20 cellular contexts compared by ENCODE assay signal in the genomic region with DNA sequence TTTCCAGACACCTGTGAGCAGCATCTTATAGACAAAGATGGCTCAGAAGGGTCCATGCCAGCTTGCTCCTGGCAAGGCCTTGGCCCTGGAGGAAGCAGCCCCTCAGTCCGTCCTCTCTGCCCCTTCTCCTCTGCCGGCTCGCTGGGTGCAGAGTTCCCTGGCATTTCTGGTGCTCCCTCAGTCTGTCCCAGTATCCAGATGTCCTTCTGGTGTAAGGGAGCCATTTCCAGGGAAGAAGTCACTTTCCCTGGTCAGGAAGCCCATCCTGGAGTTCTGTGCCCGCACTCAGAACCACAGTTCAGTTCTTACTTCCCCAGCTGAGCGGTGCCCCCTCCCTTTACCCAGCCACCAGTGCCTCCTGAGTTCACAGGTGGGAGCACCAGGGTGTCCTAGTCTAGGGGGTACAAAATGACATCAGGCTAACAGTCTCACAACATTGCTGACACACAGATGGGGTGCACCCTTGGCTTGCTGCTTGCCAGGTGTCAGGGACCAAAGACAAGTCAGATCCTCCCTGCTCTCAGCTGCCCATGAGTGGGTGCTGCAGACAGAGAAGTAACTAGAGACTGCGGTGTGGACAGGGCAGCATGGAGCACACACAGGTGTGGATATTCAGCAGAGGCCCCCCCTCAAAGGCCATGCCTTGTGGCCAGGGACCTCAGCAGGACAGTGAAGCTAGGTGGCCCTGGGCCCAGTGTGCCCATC.
DNase-seq lines count a peak whose midpoint lies in the region; ATAC-seq and TF ChIP-seq lines count a peak whose summit lies in the region.
"Had no signal": no experiment of that assay in that cellular context is flagged by ENCODE, and none has a peak within 500 bp of the region (broad histone marks: within the 10 kb centered on the region; RNA-seq: fewer than 3 reads in every experiment).

No MANE protein-coding gene starts in this region.

- no peak overlapping the region for H4K5ac ChIP-seq in IMR-90 (ENCODE audit: low read depth, low read length)

- CTCF ChIA-PET in IMR-90 (lab: Yijun Ruan, JAX), result no interaction called here

- no peaks in the 10 kb centered on the region for H4K20me1 ChIP-seq in IMR-90 (ENCODE audit: insufficient read depth, low read length)

- H3K14ac ChIP-seq in IMR-90 (replicated peaks; ENCODE audit: low read depth, low read length) (no peak overlapping the region), neuronal stem cell (ENCODE audit: low read length) (no peak overlapping the region)

- no peak overlapping the region for H3K56ac ChIP-seq in IMR-90 (ENCODE audit: extremely low read depth, insufficient read depth, low read length)

- H2BK5ac ChIP-seq in IMR-90 (ENCODE audit: low read depth, low read length, poor library complexity, severe bottlenecking) (no peak overlapping the region), neuronal stem cell (ENCODE audit: low read length) (no peak overlapping the region)

- TF ChIP-seq POLR2A in IMR-90 (IDR thresholded peaks at IDR 0.05; ENCODE audit: low read depth, low read length), result no peak

- no peaks in the 10 kb centered on the region for H3K9me3 ChIP-seq in left ventricle myocardium inferior (replicated peaks)
- H3K9me3 ChIP-seq in IMR-90 (ENCODE audit: control insufficient read depth, insufficient read depth, low read length), result peaks cover 23% of the 10 kb centered on the region
- peaks cover 0 to 6% of the 10 kb centered on the region in 2 donors for H3K9me3 ChIP-seq in neuronal stem cell (replicated peaks in 1 of 2; ENCODE audit: control insufficient read depth in 2 of 2, insufficient read depth in 1 of 2, low read depth in 1 of 2, low read length in 2 of 2)
- H3K9me3 ChIP-seq in tibial artery, result no peaks in the 10 kb centered on the region
- H3K9me3 ChIP-seq: A549, SJSA1 had no signal

- H3K18ac ChIP-seq in IMR-90 (ENCODE audit: low read depth, low read length) (no peak overlapping the region), neuronal stem cell (ENCODE audit: low read length) (peak overlapping the region; percentile 25)

- H3K27me3 ChIP-seq in left ventricle myocardium inferior (ENCODE audit: low read depth), result peaks cover 54% of the 10 kb centered on the region
- H3K27me3 ChIP-seq in IMR-90 (ENCODE audit: control insufficient read depth, insufficient read depth, low read length), result no peaks in the 10 kb centered on the region
- peaks cover 0 to 19% (median 0%) of the 10 kb centered on the region in 3 experiments for H3K27me3 ChIP-seq in neuronal stem cell (ENCODE audit: control insufficient read depth in 3 of 3, insufficient read depth in 3 of 3, low read depth in 1 of 3, low read length in 3 of 3)
- H3K27me3 ChIP-seq in tibial artery, result peaks cover 0 to 14% of the 10 kb centered on the region in 2 donors

- H2BK12ac ChIP-seq in neuronal stem cell (ENCODE audit: low read length), result no peak overlapping the region

- H3K4me2 ChIP-seq in IMR-90 (ENCODE audit: low read depth, low read length) (no peak overlapping the region), neuronal stem cell (ENCODE audit: insufficient read depth, low read length, poor library complexity, severe bottlenecking) (no peak overlapping the region)
- H3K4me2 ChIP-seq: A549 had no signal

- H2AFZ ChIP-seq in IMR-90 (replicated peaks; ENCODE audit: low read length, poor library complexity) (peak overlapping the region; percentile 43), neuronal stem cell (ENCODE audit: low read length) (no peak overlapping the region)

- dilution Hi-C loops in IMR-90 (cut with HindIII; ENCODE audit: low sequenced_read_pairs, unreplicated experiment), result no loop called here

- DNase-seq in cardiac septum (ENCODE audit: low spot score) (peak; percentile 74), left ventricle myocardium inferior (no peak), IMR-90 (no peak), neuronal stem cell (ENCODE audit: low spot score) (no peak), tibial artery (peak; percentile 7 to 46), GF-D8 (lab: John Stamatoyannopoulos, UW) (no peak)
- DNase-seq: C1 segment of cervical spinal cord; CD8-positive, alpha-beta memory T cell; DMS53; EL; Karpas-422; NCI-H1417 treated with DMSO at 0.1 percent for 48 hours; NCI-H1930; NCI-H345; NCI-H524 treated with DMSO at 0.1 percent for 48 hours; PC-3 had no signal

- ATAC-seq in IMR-90 (ENCODE audit: low read depth) (no peak), GM21619 (IDR thresholded peaks at IDR 0.05; ENCODE audit: unreplicated experiment) (no peak), GM18867 (IDR thresholded peaks at IDR 0.05; ENCODE audit: unreplicated experiment) (no peak)
- ATAC-seq: A549, PC-3 had no signal

- H3K4ac ChIP-seq in IMR-90 (ENCODE audit: low read depth, low read length) (no peak overlapping the region), neuronal stem cell (ENCODE audit: low read length) (no peak overlapping the region)

- no TSS peak for BruUV-seq in IMR-90 (replicated peaks; lab: Mats Ljungman, UMichigan)

- H3K4me1 ChIP-seq in left ventricle myocardium inferior, result no peaks in the 10 kb centered on the region
- H3K4me1 ChIP-seq in IMR-90 (ENCODE audit: control insufficient read depth, insufficient read depth, low read length), result no peaks in the 10 kb centered on the region
- H3K4me1 ChIP-seq in neuronal stem cell (ENCODE audit: control insufficient read depth in 2 of 2, insufficient read depth in 1 of 2, low read depth in 1 of 2, low read length in 2 of 2), result peaks cover 3 to 4% of the 10 kb centered on the region in 2 donors
- no peaks in the 10 kb centered on the region for H3K4me1 ChIP-seq in tibial artery
- H3K4me1 ChIP-seq: A549, SJSA1 had no signal

- intact Hi-C loops in cardiac septum (cut with DNase I), result no loop called here
- intact Hi-C loops in left ventricle myocardium inferior (cut with micrococcal nuclease), result no loop called here
- intact Hi-C loops in IMR-90 (cut with micrococcal nuclease), result no loop called here
- intact Hi-C loops in tibial artery (cut with DNase I; ENCODE audit: low total_unique reads), result no loop called here

- no peak overlapping the region for H2BK20ac ChIP-seq in IMR-90 (ENCODE audit: low read depth, low read length)

- H3K79me1 ChIP-seq in IMR-90 (ENCODE audit: low read depth in 1 of 2, low read length in 2 of 2), result no peaks in the 10 kb centered on the region
- no peaks in the 10 kb centered on the region for H3K79me1 ChIP-seq in neuronal stem cell (ENCODE audit: low read depth, low read length)

- no peaks in the 10 kb centered on the region for H3K9me1 ChIP-seq in IMR-90 (ENCODE audit: insufficient read depth, low read length)

- H4K8ac ChIP-seq in IMR-90 (ENCODE audit: low read depth in 2 of 2, low read length in 2 of 2), result no peak overlapping the region
- H4K8ac ChIP-seq in neuronal stem cell (ENCODE audit: low read depth, low read length), result no peak overlapping the region

- H3K36me3 ChIP-seq in left ventricle myocardium inferior (no peaks in the 10 kb centered on the region), IMR-90 (ENCODE audit: control insufficient read depth, insufficient read depth, low read length) (no peaks in the 10 kb centered on the region), neuronal stem cell (replicated peaks in 1 of 2; ENCODE audit: control insufficient read depth in 2 of 2, insufficient read depth in 2 of 2, low read length in 2 of 2) (no peaks in the 10 kb centered on the region), tibial artery (no peaks in the 10 kb centered on the region)
- H3K36me3 ChIP-seq: SJSA1 had no signal

- H3K23ac ChIP-seq in IMR-90 (ENCODE audit: low read depth, low read length) (no peak overlapping the region), neuronal stem cell (ENCODE audit: low read depth, low read length, poor library complexity) (peak overlapping the region; percentile 52)

- H2AK9ac ChIP-seq in IMR-90 (replicated peaks; ENCODE audit: low read depth, low read length, poor library complexity), result no peak overlapping the region

- no CpG with 5 or more reads among the region's 6 CpGs for WGBS in IMR-90 (ENCODE audit: extremely low coverage in 2 of 2, insufficient read length in 1 of 2), 2 experiments
- WGBS in neuronal stem cell (ENCODE audit: extremely low coverage in 2 of 2, insufficient read length in 2 of 2, insufficient replicate concordance in 1 of 2), 2 donors, result no CpG with 5 or more reads among the region's 6 CpGs

- in situ Hi-C loops in IMR-90 (cut with MboI; ENCODE audit: low sequenced_read_pairs), result no loop called here

- H2AK5ac ChIP-seq in IMR-90 (ENCODE audit: low read depth, low read length) (no peak overlapping the region), neuronal stem cell (ENCODE audit: low read depth, low read length) (peak overlapping the region; percentile 47)

- no peak overlapping the region for H3K27ac ChIP-seq in left ventricle myocardium inferior (replicated peaks)
- H3K27ac ChIP-seq in IMR-90 (ENCODE audit: insufficient read depth, low read length), result no peak overlapping the region
- no peak overlapping the region for H3K27ac ChIP-seq in neuronal stem cell (replicated peaks; ENCODE audit: low read length)
- H3K27ac ChIP-seq in tibial artery, result no peak overlapping the region
- H3K27ac ChIP-seq: A549, SJSA1 had no signal

- no peak for TF ChIP-seq RAD21 in IMR-90 (IDR thresholded peaks at IDR 0.05; ENCODE audit: low read length)

- H3K4me3 ChIP-seq in left ventricle myocardium inferior (no peak overlapping the region), IMR-90 (ENCODE audit: insufficient read depth, low read depth, low read length) (no peak overlapping the region), neuronal stem cell (ENCODE audit: low read length in 2 of 2) (no peak overlapping the region), tibial artery (no peak overlapping the region)
- H3K4me3 ChIP-seq: A549, SJSA1 had no signal

- H2BK120ac ChIP-seq in IMR-90 (ENCODE audit: low read depth, low read length), result no peak overlapping the region
- H2BK120ac ChIP-seq in neuronal stem cell (ENCODE audit: low read depth, low read length), result peak overlapping the region; percentile 5

- H4K91ac ChIP-seq in IMR-90 (ENCODE audit: insufficient read depth, low read depth, low read length) (no peak overlapping the region), neuronal stem cell (ENCODE audit: low read depth, low read length, poor library complexity) (no peak overlapping the region)

- POLR2A ChIA-PET in IMR-90 (lab: Charles Lee; ENCODE audit: unreplicated experiment), result no interaction called here

- TF ChIP-seq CTCF in left ventricle myocardium inferior (IDR thresholded peaks at IDR 0.05; ENCODE audit: borderline replicate concordance), result no peak
- no peak for TF ChIP-seq CTCF in IMR-90 (conservative IDR thresholded peaks at IDR 0.05; ENCODE audit: low read depth, low read length)
- TF ChIP-seq CTCF in tibial artery (IDR thresholded peaks at IDR 0.05), result no peak

- H2BK15ac ChIP-seq in IMR-90 (ENCODE audit: low read depth, low read length), result no peak overlapping the region
- peak overlapping the region; percentile 24 for H2BK15ac ChIP-seq in neuronal stem cell (ENCODE audit: low read length)

- H3K9ac ChIP-seq in IMR-90 (ENCODE audit: low read depth, low read length) (no peak overlapping the region), neuronal stem cell (ENCODE audit: low read depth, low read length, poor library complexity) (peak overlapping the region; percentile 50)

TF ChIP-seq in IMR-90, 13 proteins besides CTCF, POLR2A, EP300 and RAD21 (continues in another document):
- TF ChIP-seq CHD1 (IDR thresholded peaks at IDR 0.05; ENCODE audit: low read depth, low read length), result no peak

Comparison
In these comparisons a context has a peak if more than half of its experiments do, and no peak if none do; other contexts are left out.
1. DNase-seq: peak in cardiac septum (single experiment) and tibial artery (2 of 2); none in left ventricle myocardium inferior (single experiment), IMR-90 (single experiment), neuronal stem cell (single experiment) and GF-D8 (single experiment).